ENCODE assay signal across 8 cellular contexts in the genomic region with DNA sequence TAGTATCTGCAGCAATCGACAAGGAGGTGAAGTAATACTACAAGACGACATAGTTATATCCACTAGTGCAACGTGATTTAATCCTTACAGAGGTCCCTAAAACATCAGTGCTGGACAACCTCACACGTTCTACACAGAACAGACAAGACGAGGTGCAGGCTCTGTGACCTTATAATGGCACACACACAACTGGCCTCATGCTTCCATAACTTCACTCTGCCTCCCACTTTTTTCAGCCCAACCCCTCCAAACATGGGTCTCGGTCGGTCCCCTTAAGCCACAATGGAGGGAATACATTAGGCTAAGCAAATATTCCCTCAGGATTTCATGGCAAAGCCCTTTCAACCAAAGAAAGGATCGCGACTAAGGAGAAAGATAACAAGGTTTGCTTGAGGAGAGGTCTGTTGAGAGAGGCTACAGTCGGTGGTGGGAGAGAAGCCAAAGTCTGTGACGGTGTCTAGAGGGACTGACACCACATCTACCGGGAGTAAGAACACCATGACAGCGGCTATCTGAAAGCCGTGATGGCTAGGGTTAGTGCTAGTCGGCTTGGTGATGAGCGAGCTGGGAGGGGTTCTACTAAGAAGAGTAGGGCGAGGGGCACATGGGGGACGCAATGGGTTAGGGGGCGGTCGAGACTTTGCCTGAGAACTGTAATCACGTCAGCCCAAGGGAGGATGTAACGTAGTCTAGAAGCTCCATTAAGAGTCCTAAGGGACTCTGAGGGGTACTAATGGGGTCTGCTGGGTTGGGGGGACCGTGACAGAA. TPM values are rescaled to one million over a fixed set of nuclear protein-coding genes. Genes with fewer than 3 reads are reported as not detected.
DNase-seq lines count a peak whose midpoint lies in the region; ATAC-seq and TF ChIP-seq lines count a peak whose summit lies in the region.

No MANE protein-coding gene starts in this region.

- H3K9me3 ChIP-seq in SK-N-SH (no peaks in the 10 kb centered on the region), lung (ENCODE audit: control insufficient read depth in 2 of 2, insufficient read depth in 1 of 2, low read length in 1 of 2) (no peaks in the 10 kb centered on the region), stomach smooth muscle (ENCODE audit: control insufficient read depth in 2 of 2, low read length in 2 of 2) (no peaks in the 10 kb centered on the region)

- peak overlapping the region; percentile 84 for H3K4me2 ChIP-seq in SK-N-SH

- POLR2A ChIA-PET in SK-N-SH (lab: Yijun Ruan, JAX): no interaction called here

- CTCF ChIA-PET in SK-N-SH (lab: Yijun Ruan, JAX): no interaction called here

- H3K9me2 ChIP-seq in SK-N-SH: no peaks in the 10 kb centered on the region

- WGBS in SK-N-SH (ENCODE audit: low lambda C conversion rate): 3% methylated on average over 23 of the region's 23 CpGs
- 4 to 6% methylated on average over 23 of the region's 23 CpGs for WGBS in lung, 2 donors

- no peak for TF ChIP-seq RAD21 in SK-N-SH (IDR thresholded peaks at IDR 0.05; ENCODE audit: low read length)

- H3K9ac ChIP-seq in SK-N-SH (peak overlapping the region; percentile 91), stomach smooth muscle (ENCODE audit: low read length in 2 of 2) (peak overlapping the region; percentile 82 to 96)

- H3K27ac ChIP-seq in SK-N-SH (ENCODE audit: low read depth in 2 of 2, low read length in 1 of 2): peak overlapping the region; percentile 94 to 99
- H3K27ac ChIP-seq in dorsolateral prefrontal cortex: peak overlapping the region in 51 of 59 donors; percentile 71 to 98 (median 94)
- H3K27ac ChIP-seq in lung (ENCODE audit: low read depth in 1 of 2, low read length in 1 of 2): peak overlapping the region; percentile 93 to 96
- H3K27ac ChIP-seq in stomach smooth muscle (ENCODE audit: low read length): peak overlapping the region; percentile 93

- no peak for TF ChIP-seq EP300 in SK-N-SH (IDR thresholded peaks at IDR 0.05; ENCODE audit: borderline replicate concordance in 1 of 2, low read depth in 1 of 2, low read length in 1 of 2)

- peak overlapping the region; percentile 64; the same call in 1 of the 2 replicates for H2AFZ ChIP-seq in SK-N-SH (ENCODE audit: low read depth)

- H4K20me1 ChIP-seq in SK-N-SH (ENCODE audit: insufficient read depth): peaks cover 35% of the 10 kb centered on the region

- DNase-seq in GM10266 (ENCODE audit: extremely low spot score) (peak; percentile 43), SK-N-SH (no peak), dorsolateral prefrontal cortex (peak in 6 of 10 donors; percentile 13 to 44 (median 34)), lung (ENCODE audit: low spot score) (peak; percentile 36), LoVo (ENCODE audit: low spot score) (no peak)

- H3K36me3 ChIP-seq in SK-N-SH (replicated peaks in 1 of 2; ENCODE audit: control insufficient read depth in 1 of 2, insufficient read depth in 2 of 2, low read length in 1 of 2) (no peaks in the 10 kb centered on the region), lung (ENCODE audit: control insufficient read depth in 2 of 2, insufficient read depth in 2 of 2, low read length in 2 of 2) (no peaks in the 10 kb centered on the region), stomach smooth muscle (ENCODE audit: control insufficient read depth in 2 of 2, insufficient read depth in 2 of 2, low read length in 2 of 2) (no peaks in the 10 kb centered on the region)

- peak; percentile 0 for ATAC-seq in HG02642 (IDR thresholded peaks at IDR 0.05; ENCODE audit: poor library complexity, unreplicated experiment)
- ATAC-seq in lung (ENCODE audit: insufficient read depth, low FRiP score): no peak
- no peak for ATAC-seq in HG03565 (IDR thresholded peaks at IDR 0.05; ENCODE audit: unreplicated experiment)

- H3F3A ChIP-seq in SK-N-SH (replicated peaks; ENCODE audit: insufficient read depth): peaks cover 15% of the 10 kb centered on the region

- no peak for TF ChIP-seq CTCF in GM10266 (IDR thresholded peaks at IDR 0.05; ENCODE audit: control insufficient read depth, insufficient read depth, low read depth, missing control alignments)
- no peak for TF ChIP-seq CTCF in SK-N-SH (IDR thresholded peaks at IDR 0.05)
- no peak for TF ChIP-seq CTCF in dorsolateral prefrontal cortex (IDR thresholded peaks at IDR 0.05 in 54 of 56, conservative IDR thresholded peaks at IDR 0.05 in 2 of 56; ENCODE audit: low read depth in 1 of 56, partially characterized antibody in 56 of 56)
- TF ChIP-seq CTCF in lung (IDR thresholded peaks at IDR 0.05; ENCODE audit: control extremely low read depth, extremely low read depth): no peak

- peaks cover 67% of the 10 kb centered on the region for H3K79me2 ChIP-seq in SK-N-SH (ENCODE audit: insufficient read depth)

- H3K27me3 ChIP-seq in SK-N-SH (ENCODE audit: insufficient read depth): no peaks in the 10 kb centered on the region
- no peaks in the 10 kb centered on the region for H3K27me3 ChIP-seq in dorsolateral prefrontal cortex
- no peaks in the 10 kb centered on the region for H3K27me3 ChIP-seq in lung (ENCODE audit: control insufficient read depth, insufficient read depth)
- H3K27me3 ChIP-seq in stomach smooth muscle (ENCODE audit: control insufficient read depth in 1 of 2, insufficient read depth in 2 of 2, low read length in 2 of 2): no peaks in the 10 kb centered on the region

- intact Hi-C loops in dorsolateral prefrontal cortex (cut with DNase I): loop anchor here in 1 of 2 donors (5.0 kb wide), 2 partner anchors 40 to 230 kb away; no protein-coding TSS in a partner anchor

- H3K4me1 ChIP-seq in SK-N-SH (ENCODE audit: control insufficient read depth in 1 of 2, insufficient read depth in 2 of 2, low read depth in 1 of 2, low read length in 1 of 2): peaks cover 0 to 8% of the 10 kb centered on the region in 2 experiments; a peak in 3 of 4 replicates
- peaks cover 0 to 18% of the 10 kb centered on the region in 2 donors for H3K4me1 ChIP-seq in lung (ENCODE audit: control insufficient read depth in 2 of 2, insufficient read depth in 2 of 2, low read length in 2 of 2)
- H3K4me1 ChIP-seq in stomach smooth muscle (ENCODE audit: control insufficient read depth, insufficient read depth, low read length): peaks cover 6% of the 10 kb centered on the region

- peak overlapping the region; percentile 77 to 94 for H3K4me3 ChIP-seq in SK-N-SH (ENCODE audit: low read depth in 2 of 2, low read length in 1 of 2)
- peak overlapping the region; percentile 66 to 100 (median 94) for H3K4me3 ChIP-seq in dorsolateral prefrontal cortex
- peak overlapping the region; percentile 72 for H3K4me3 ChIP-seq in lung
- peak overlapping the region; percentile 77 to 91 for H3K4me3 ChIP-seq in stomach smooth muscle (ENCODE audit: low read length in 2 of 2)

TF ChIP-seq in SK-N-SH, 30 proteins besides CTCF, POLR2A, EP300 and RAD21 (continues in another document):
- TF ChIP-seq RFX5 (IDR thresholded peaks at IDR 0.05; ENCODE audit: low read length) (no peak), YY1 (IDR thresholded peaks at IDR 0.05; ENCODE audit: low read depth) (no peak), TAF1 (IDR thresholded peaks at IDR 0.05; ENCODE audit: borderline replicate concordance, low read depth, low read length) (no peak), TEAD4 (IDR thresholded peaks at IDR 0.05; ENCODE audit: borderline replicate concordance, insufficient read depth) (no peak), SMC3 (IDR thresholded peaks at IDR 0.05; ENCODE audit: low read depth, low read length) (no peak), FOSL2 (IDR thresholded peaks at IDR 0.05; ENCODE audit: borderline replicate concordance, low read depth) (no peak), GABPA (IDR thresholded peaks at IDR 0.05; ENCODE audit: low read depth) (no peak), GATA2 (CRISPR knock-in tag; IDR thresholded peaks at IDR 0.05) (no peak)
- TF ChIP-seq, protein P1, sequence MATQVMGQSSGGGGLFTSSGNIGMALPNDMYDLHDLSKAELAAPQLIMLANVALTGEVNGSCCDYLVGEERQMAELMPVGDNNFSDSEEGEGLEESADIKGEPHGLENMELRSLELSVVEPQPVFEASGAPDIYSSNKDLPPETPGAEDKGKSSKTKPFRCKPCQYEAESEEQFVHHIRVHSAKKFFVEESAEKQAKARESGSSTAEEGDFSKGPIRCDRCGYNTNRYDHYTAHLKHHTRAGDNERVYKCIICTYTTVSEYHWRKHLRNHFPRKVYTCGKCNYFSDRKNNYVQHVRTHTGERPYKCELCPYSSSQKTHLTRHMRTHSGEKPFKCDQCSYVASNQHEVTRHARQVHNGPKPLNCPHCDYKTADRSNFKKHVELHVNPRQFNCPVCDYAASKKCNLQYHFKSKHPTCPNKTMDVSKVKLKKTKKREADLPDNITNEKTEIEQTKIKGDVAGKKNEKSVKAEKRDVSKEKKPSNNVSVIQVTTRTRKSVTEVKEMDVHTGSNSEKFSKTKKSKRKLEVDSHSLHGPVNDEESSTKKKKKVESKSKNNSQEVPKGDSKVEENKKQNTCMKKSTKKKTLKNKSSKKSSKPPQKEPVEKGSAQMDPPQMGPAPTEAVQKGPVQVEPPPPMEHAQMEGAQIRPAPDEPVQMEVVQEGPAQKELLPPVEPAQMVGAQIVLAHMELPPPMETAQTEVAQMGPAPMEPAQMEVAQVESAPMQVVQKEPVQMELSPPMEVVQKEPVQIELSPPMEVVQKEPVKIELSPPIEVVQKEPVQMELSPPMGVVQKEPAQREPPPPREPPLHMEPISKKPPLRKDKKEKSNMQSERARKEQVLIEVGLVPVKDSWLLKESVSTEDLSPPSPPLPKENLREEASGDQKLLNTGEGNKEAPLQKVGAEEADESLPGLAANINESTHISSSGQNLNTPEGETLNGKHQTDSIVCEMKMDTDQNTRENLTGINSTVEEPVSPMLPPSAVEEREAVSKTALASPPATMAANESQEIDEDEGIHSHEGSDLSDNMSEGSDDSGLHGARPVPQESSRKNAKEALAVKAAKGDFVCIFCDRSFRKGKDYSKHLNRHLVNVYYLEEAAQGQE (IDR thresholded peaks at IDR 0.05; ENCODE audit: low read depth, low read length): no peak
- TF ChIP-seq, protein P2, sequence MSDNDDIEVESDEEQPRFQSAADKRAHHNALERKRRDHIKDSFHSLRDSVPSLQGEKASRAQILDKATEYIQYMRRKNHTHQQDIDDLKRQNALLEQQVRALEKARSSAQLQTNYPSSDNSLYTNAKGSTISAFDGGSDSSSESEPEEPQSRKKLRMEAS (IDR thresholded peaks at IDR 0.05; ENCODE audit: low read depth): no peak

RNA-seq across cellular contexts. Expression of a gene that starts 1.1 kb away (rescaled TPM):
- polyA plus RNA-seq in SK-N-SH (2012; rRNA removed): 4.1 and 5.2 TPM in 2 replicates
- polyA plus RNA-seq in SK-N-SH (2012; cell fraction: cytosol; rRNA removed): 4.1 and 4.7 TPM in 2 replicates
- polyA plus RNA-seq in SK-N-SH (2012; cell fraction: nucleus; rRNA removed): 11.4 and 14.0 TPM in 2 replicates
- 100 to 1,000 TPM in 51 of 120 experiments, 10 to 100 TPM in 69; 65.1 to 135 (median 98.1) TPM for total RNA-seq in dorsolateral prefrontal cortex
- 100 to 1,000 TPM in 1 of 2 donors, 10 to 100 TPM in 1; 61.3 to 173 TPM for total RNA-seq in lung
- polyA plus RNA-seq in lung: 1 to 10 TPM; 4.5 to 7.5 TPM

RNA-seq across cellular contexts. Expression of a gene that starts 1.3 kb away (rescaled TPM):
- polyA plus RNA-seq in SK-N-SH (2012; rRNA removed) (1.4 and 1.7 TPM in 2 replicates), lung (1 to 10 TPM; 1.5 to 1.7 TPM)
- polyA plus RNA-seq in SK-N-SH (2012; cell fraction: cytosol; rRNA removed): 1.7 TPM in 2 replicates
- 0.67 and 2.2 TPM in 2 replicates for polyA plus RNA-seq in SK-N-SH (2012; cell fraction: nucleus; rRNA removed)
- total RNA-seq in dorsolateral prefrontal cortex (10 to 100 TPM in 4 of 120 experiments, 1 to 10 TPM in 116; 3.3 to 11.9 (median 6.8) TPM), lung (1 to 10 TPM; 3.5 TPM)

Comparison
In these comparisons a context has a peak if more than half of its experiments do, and no peak if none do; other contexts are left out.
1. DNase-seq: peak in GM10266 (single experiment), dorsolateral prefrontal cortex (6 of 10) and lung (single experiment); none in SK-N-SH (single experiment) and LoVo (single experiment).
2. Peak in every context shown above with its lines, with median percentiles within 50 percentile points of each other: H3K27ac ChIP-seq and H3K4me3 ChIP-seq.